Comparison of ENCODE assay signal across 29 cellular contexts in the genomic region with DNA sequence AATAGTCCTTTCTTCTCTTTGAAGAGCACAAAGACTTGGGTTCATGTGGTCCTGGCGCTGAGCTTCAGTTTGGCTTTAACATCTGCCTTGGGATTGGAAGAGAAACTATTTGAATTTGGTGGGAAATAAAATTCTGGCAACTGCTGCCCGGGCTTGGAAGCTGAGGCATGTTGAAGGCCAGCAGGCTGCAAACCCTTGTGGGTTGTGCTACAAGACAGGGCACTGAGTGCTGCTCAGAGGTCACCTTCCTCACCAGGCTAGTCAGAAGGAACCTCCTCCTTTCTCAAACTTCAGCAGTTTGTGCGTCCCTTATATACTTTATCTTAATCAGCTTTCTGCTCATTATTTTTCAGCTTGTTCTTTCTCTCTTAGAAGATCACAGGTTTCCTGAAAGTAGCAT.
"Had no signal": no experiment of that assay in that cellular context is flagged by ENCODE, and none has a peak within 500 bp of the region (broad histone marks: within the 10 kb centered on the region; RNA-seq: fewer than 3 reads in every experiment).

No MANE protein-coding gene starts in this region.

- H3K4me1 ChIP-seq: pancreas, prostate gland, right atrium auricular region, right lobe of liver, spleen, testis, tibial artery, transverse colon, upper lobe of right lung, uterus had no signal

- H3K4me3 ChIP-seq: pancreas, prostate gland, right atrium auricular region, right lobe of liver, skin epidermis, smooth muscle cell, spleen, suprapubic skin, testis, tibial artery, transverse colon, upper lobe of right lung, uterus had no signal

- H3K27ac ChIP-seq: neutrophil, pancreas, prostate gland, right atrium auricular region, right lobe of liver, skin epidermis, spleen, suprapubic skin, testis, tibial artery, transverse colon, upper lobe of right lung, uterus had no signal

- DNase-seq: naive thymus-derived CD8-positive, alpha-beta T cell; nephron progenitor cell; nucleus accumbens; pancreas; retina; right lobe of liver; spleen; stimulated activated CD4-positive, alpha-beta T cell treated with anti-CD3 and anti-CD28 coated beads, Interleukin-12 subunit alpha, Interleukin-12 subunit beta, amount 100 ng/mL, for 4 hours; stimulated activated CD4-positive, alpha-beta T cell treated with anti-CD3 and anti-CD28 coated beads, Interleukin-1b, Interleukin-23, amount 100 ng/mL, for 48 hours; stimulated activated CD4-positive, alpha-beta T cell treated with anti-CD3 and anti-CD28 coated beads, Interleukin-4, amount 100 ng/mL, for 1 hour; stimulated activated CD4-positive, alpha-beta T cell treated with anti-CD3 and anti-CD28 coated beads, Interleukin-4, amount 100 ng/mL, for 4 hours; stimulated activated CD8-positive, alpha-beta memory T cell treated with anti-CD3 and anti-CD28 coated beads, Interleukin-4, amount 100 ng/mL, for 48 hours; stimulated activated naive CD4-positive, alpha-beta T cell; stimulated activated naive CD8-positive, alpha-beta T cell treated with anti-CD3 and anti-CD28 coated beads, Interleukin-15, amount 100 ng/mL, for 72 hours; stimulated activated naive CD8-positive, alpha-beta T cell treated with anti-CD3 and anti-CD28 coated beads, Interleukin-15, Interleukin-2, amounts not matched to agents 100 U/mL and 50 U/mL, for 24 hours; substantia nigra; testis; tibial artery; transverse colon; upper lobe of right lung; uterus had no signal

- H3K4me2 ChIP-seq: smooth muscle cell had no signal

- H3K9me3 ChIP-seq: neutrophil, pancreas, prostate gland, right atrium auricular region, right lobe of liver, spleen, suprapubic skin, testis, tibial artery, transverse colon, upper lobe of right lung, uterus had no signal

- ATAC-seq: naive thymus-derived CD8-positive, alpha-beta T cell; natural killer cell treated with Interleukin-12 subunit alpha and Interleukin-12 subunit beta and Interleukin-15 and Interleukin-18, amount 100 ng/mL, for 72 hours; pancreas; right lobe of liver; stimulated activated memory B cell treated with anti-CD40 and anti-IgM and Interleukin-4, amounts not matched to agents 10 μg/mL and 1 μg/mL and 100 μg/mL, for 72 hours; stimulated activated naive CD8-positive, alpha-beta T cell treated with anti-CD3 and anti-CD28 coated beads, Interleukin-15, amount 100 ng/mL, for 72 hours; stimulated activated naive CD8-positive, alpha-beta T cell treated with anti-CD3 and anti-CD28 coated beads, Interleukin-15, Interleukin-2, amounts not matched to agents 100 U/mL and 50 U/mL, for 24 hours; upper lobe of right lung had no signal

- H3K36me3 ChIP-seq: neutrophil, pancreas, prostate gland, right atrium auricular region, right lobe of liver, spleen, suprapubic skin, tibial artery, transverse colon, upper lobe of right lung, uterus had no signal

- H3K27me3 ChIP-seq: neutrophil, pancreas, right atrium auricular region, right lobe of liver, spleen, suprapubic skin, testis, tibial artery, transverse colon, upper lobe of right lung, uterus had no signal
